8 cellular contexts compared by ENCODE assay signal in genomic region chr14:20782280-20782890, GRCh38. TPM values are rescaled to one million over a fixed set of nuclear protein-coding genes. Genes with fewer than 3 reads are reported as not detected.
DNase-seq lines count a peak whose midpoint lies in the region; ATAC-seq and TF ChIP-seq lines count a peak whose summit lies in the region.

No MANE protein-coding gene starts in this region.

- H3K27ac Mint-ChIP-seq in activated naive CD8-positive, alpha-beta T cell treated with anti-CD3 and anti-CD28 coated beads, Interleukin-2, amount 10 ng/mL, durations not matched to agents 7 days and 5 days = peak overlapping the region; percentile 78
- peak overlapping the region; percentile 96 for H3K27ac Mint-ChIP-seq in nephron progenitor cell
- no peak overlapping the region for H3K27ac Mint-ChIP-seq in osteocyte (ENCODE audit: unreplicated experiment)

- no peaks in the 10 kb centered on the region for H3K9me3 Mint-ChIP-seq in activated naive CD8-positive, alpha-beta T cell treated with anti-CD3 and anti-CD28 coated beads, Interleukin-2, amount 10 ng/mL, durations not matched to agents 7 days and 5 days
- peaks cover 27% of the 10 kb centered on the region for H3K9me3 Mint-ChIP-seq in nephron progenitor cell
- H3K9me3 Mint-ChIP-seq in osteocyte (ENCODE audit: unreplicated experiment) = no peaks in the 10 kb centered on the region

- H3K36me3 Mint-ChIP-seq in activated naive CD8-positive, alpha-beta T cell treated with anti-CD3 and anti-CD28 coated beads, Interleukin-2, amount 10 ng/mL, durations not matched to agents 7 days and 5 days = no peaks in the 10 kb centered on the region
- H3K36me3 Mint-ChIP-seq in nephron progenitor cell (ENCODE audit: low read depth) (peaks cover 13% of the 10 kb centered on the region), osteocyte (ENCODE audit: unreplicated experiment) (no peaks in the 10 kb centered on the region)

- peaks cover 19% of the 10 kb centered on the region for H3K4me1 Mint-ChIP-seq in activated naive CD8-positive, alpha-beta T cell treated with anti-CD3 and anti-CD28 coated beads, Interleukin-2, amount 10 ng/mL, durations not matched to agents 7 days and 5 days
- H3K4me1 Mint-ChIP-seq in nephron progenitor cell (peaks cover 22% of the 10 kb centered on the region), osteocyte (ENCODE audit: unreplicated experiment) (no peaks in the 10 kb centered on the region)

- H3K27me3 ChIP-seq in brain microvascular endothelial cell (replicated peaks) (no peaks in the 10 kb centered on the region), vagina (no peaks in the 10 kb centered on the region)

- DNase-seq in activated naive CD8-positive, alpha-beta T cell treated with anti-CD3 and anti-CD28 coated beads, Interleukin-2, amount 10 ng/mL, durations not matched to agents 7 days and 5 days = no peak
- no peak for DNase-seq in nephron progenitor cell
- DNase-seq in NCI-H2227 (lab: John Stamatoyannopoulos, UW; ENCODE audit: unreplicated experiment) = no peak
- no peak for DNase-seq in brain microvascular endothelial cell
- no peak for DNase-seq in osteocyte (ENCODE audit: extremely low spot score, unreplicated experiment)
- no peak for DNase-seq in vagina (ENCODE audit: extremely low spot score in 2 of 2)

- H3K27ac ChIP-seq in brain microvascular endothelial cell = no peak overlapping the region
- H3K27ac ChIP-seq in vagina = no peak overlapping the region

- H3K4me3 Mint-ChIP-seq in activated naive CD8-positive, alpha-beta T cell treated with anti-CD3 and anti-CD28 coated beads, Interleukin-2, amount 10 ng/mL, durations not matched to agents 7 days and 5 days = peak overlapping the region; percentile 71
- peak overlapping the region; percentile 69 for H3K4me3 Mint-ChIP-seq in nephron progenitor cell
- H3K4me3 Mint-ChIP-seq in osteocyte (ENCODE audit: unreplicated experiment) = no peak overlapping the region

- in situ Hi-C loops in brain microvascular endothelial cell (cut with HindIII; ENCODE audit: low pct_ligation_motif_present, low sequenced_read_pairs) = no loop called here

- H3K4me3 ChIP-seq in brain microvascular endothelial cell (ENCODE audit: low read depth, low read length) = no peak overlapping the region
- peak overlapping the region in 1 of 2 donors; percentile 0 for H3K4me3 ChIP-seq in vagina

- peaks cover 11% of the 10 kb centered on the region for H3K27me3 Mint-ChIP-seq in activated naive CD8-positive, alpha-beta T cell treated with anti-CD3 and anti-CD28 coated beads, Interleukin-2, amount 10 ng/mL, durations not matched to agents 7 days and 5 days
- H3K27me3 Mint-ChIP-seq in nephron progenitor cell (ENCODE audit: low read depth, poor library complexity) (peaks cover 4% of the 10 kb centered on the region), osteocyte (ENCODE audit: unreplicated experiment) (no peaks in the 10 kb centered on the region)

- peak; percentile 47 for ATAC-seq in GM19043 (IDR thresholded peaks at IDR 0.05; ENCODE audit: low read depth, unreplicated experiment)
- peak; percentile 66 for ATAC-seq in HG03378 (IDR thresholded peaks at IDR 0.05; ENCODE audit: unreplicated experiment)
- peak; percentile 81 for ATAC-seq in activated naive CD8-positive, alpha-beta T cell treated with anti-CD3 and anti-CD28 coated beads, Interleukin-2, amount 10 ng/mL, durations not matched to agents 7 days and 5 days (ENCODE audit: low read depth)

- no peaks in the 10 kb centered on the region for H3K4me1 ChIP-seq in vagina

- no peaks in the 10 kb centered on the region for H3K36me3 ChIP-seq in brain microvascular endothelial cell (replicated peaks)
- no peaks in the 10 kb centered on the region for H3K36me3 ChIP-seq in vagina

- no peak for TF ChIP-seq CTCF in nephron progenitor cell (IDR thresholded peaks at IDR 0.05)
- TF ChIP-seq CTCF in brain microvascular endothelial cell (IDR thresholded peaks at IDR 0.05; ENCODE audit: low read depth, low read length, missing control alignments) = no peak
- TF ChIP-seq CTCF in osteocyte (IDR thresholded peaks at IDR 0.05) = no peak
- TF ChIP-seq CTCF in vagina (IDR thresholded peaks at IDR 0.05) = no peak

- no peaks in the 10 kb centered on the region for H3K9me3 ChIP-seq in vagina

- POLR2A ChIA-PET in activated naive CD8-positive, alpha-beta T cell treated with anti-CD3 and anti-CD28 coated beads, Interleukin-2, amount 10 ng/mL, durations not matched to agents 7 days and 5 days (lab: Charles Lee) = no interaction called here

- intact Hi-C loops in vagina (cut with DNase I) = no loop called here

- no peak for TF ChIP-seq POLR2A in vagina (IDR thresholded peaks at IDR 0.05)

RNA-seq across cellular contexts. Expression of gene RNASE6, which starts 1.3 kb away (rescaled TPM):
- 1 to 10 TPM in 1 of 2 experiments, under 1 TPM in 1; 0.96 to 1.4 TPM for total RNA-seq in activated naive CD8-positive, alpha-beta T cell treated with anti-CD3 and anti-CD28 coated beads, Interleukin-2, amount 10 ng/mL, durations not matched to agents 7 days and 5 days
- total RNA-seq in osteocyte (not detected in 2 replicates), vagina (4.7 TPM)

RNA-seq across cellular contexts. Expression of gene EDDM3B, which starts 14.2 kb away (rescaled TPM):
- total RNA-seq in activated naive CD8-positive, alpha-beta T cell treated with anti-CD3 and anti-CD28 coated beads, Interleukin-2, amount 10 ng/mL, durations not matched to agents 7 days and 5 days = not detected
- not detected in 2 replicates for total RNA-seq in osteocyte
- not detected for total RNA-seq in vagina

RNA-seq across cellular contexts. Expression of gene RNASE1, which starts 20.3 kb away (rescaled TPM):
- total RNA-seq in activated naive CD8-positive, alpha-beta T cell treated with anti-CD3 and anti-CD28 coated beads, Interleukin-2, amount 10 ng/mL, durations not matched to agents 7 days and 5 days = 1 to 10 TPM; 2.8 to 4.5 TPM
- total RNA-seq in osteocyte (not detected in 2 replicates), vagina (174 TPM)

RNA-seq across cellular contexts. Expression of gene EDDM3A, which starts 36.7 kb away (rescaled TPM):
- not detected for total RNA-seq in activated naive CD8-positive, alpha-beta T cell treated with anti-CD3 and anti-CD28 coated beads, Interleukin-2, amount 10 ng/mL, durations not matched to agents 7 days and 5 days
- total RNA-seq in osteocyte = not detected in 2 replicates
- not detected for total RNA-seq in vagina

Comparison
In these comparisons a context has a peak if more than half of its experiments do, and no peak if none do; other contexts are left out.
1. RNA of gene RNASE1, which starts 20.3 kb away (total RNA-seq): 174 TPM in vagina (single experiment); 2.8 to 4.5 TPM in activated naive CD8-positive, alpha-beta T cell treated with anti-CD3 and anti-CD28 coated beads, Interleukin-2, amount 10 ng/mL, durations not matched to agents 7 days and 5 days and not detected in osteocyte; every median in the first group is over 10 times any median in the second.
2. Peak in every context shown above with its lines, with median percentiles within 50 percentile points of each other: ATAC-seq.